In genomic region chr18:44342167-44342566, GRCh38 we compare ENCODE assay signal across 18 cellular contexts.
"Had no signal": no experiment of that assay in that cellular context is flagged by ENCODE, and none has a peak within 500 bp of the region (broad histone marks: within the 10 kb centered on the region; RNA-seq: fewer than 3 reads in every experiment).

No MANE protein-coding gene starts in this region.

- H3K9me3 ChIP-seq: uterus had no signal

- H3K36me3 ChIP-seq: left lung, tibial artery, uterus had no signal

- H3K27ac Mint-ChIP-seq: activated naive CD8-positive, alpha-beta T cell treated with anti-CD3 and anti-CD28 coated beads for 36 hours; effector memory CD8-positive, alpha-beta T cell; natural killer cell; stimulated activated memory B cell treated with anti-CD40 and anti-IgM and Interleukin-4, amounts not matched to agents 10 μg/mL and 1 μg/mL and 100 μg/mL, for 72 hours had no signal

- ATAC-seq: activated CD4-positive, CD25-positive, alpha-beta regulatory T cell treated with anti-CD3 and anti-CD28 coated beads, Interleukin-2, amount 50 U/mL, for 24 hours; effector memory CD8-positive, alpha-beta T cell; left lung; natural killer cell; stimulated activated memory B cell treated with anti-CD40 and anti-IgM and Interleukin-4, amounts not matched to agents 10 μg/mL and 1 μg/mL and 100 μg/mL, for 72 hours had no signal

- H3K4me1 ChIP-seq: left lung, uterus had no signal

- H3K27ac ChIP-seq: left lung, tibial artery, uterus had no signal

- H3K4me3 ChIP-seq: left lung, tibial artery, uterus had no signal

- DNase-seq: activated CD4-positive, alpha-beta T cell treated with anti-CD3 and anti-CD28 coated beads, Interleukin-2, amount 50 U/mL, for 1 hour; activated CD8-positive, alpha-beta memory T cell treated with anti-CD3 and anti-CD28 coated beads for 24 hours; activated gamma-delta T cell treated with Interleukin-2 at 50 U/mL for 16 hours; activated naive CD8-positive, alpha-beta T cell treated with anti-CD3 and anti-CD28 coated beads for 36 hours; amygdala; dermis blood vessel endothelial cell; effector memory CD8-positive, alpha-beta T cell; hippocampal formation; kidney; left lung; mesenchymal stem cell; natural killer cell; posterior cingulate gyrus; T-helper 9 cell; tibial artery; uterus had no signal

- H3K36me3 Mint-ChIP-seq: activated naive CD8-positive, alpha-beta T cell treated with anti-CD3 and anti-CD28 coated beads for 36 hours had no signal

- H3K27me3 ChIP-seq: left lung, tibial artery, uterus had no signal
